Comparison of ENCODE assay signal across 8 cellular contexts in the genomic region with DNA sequence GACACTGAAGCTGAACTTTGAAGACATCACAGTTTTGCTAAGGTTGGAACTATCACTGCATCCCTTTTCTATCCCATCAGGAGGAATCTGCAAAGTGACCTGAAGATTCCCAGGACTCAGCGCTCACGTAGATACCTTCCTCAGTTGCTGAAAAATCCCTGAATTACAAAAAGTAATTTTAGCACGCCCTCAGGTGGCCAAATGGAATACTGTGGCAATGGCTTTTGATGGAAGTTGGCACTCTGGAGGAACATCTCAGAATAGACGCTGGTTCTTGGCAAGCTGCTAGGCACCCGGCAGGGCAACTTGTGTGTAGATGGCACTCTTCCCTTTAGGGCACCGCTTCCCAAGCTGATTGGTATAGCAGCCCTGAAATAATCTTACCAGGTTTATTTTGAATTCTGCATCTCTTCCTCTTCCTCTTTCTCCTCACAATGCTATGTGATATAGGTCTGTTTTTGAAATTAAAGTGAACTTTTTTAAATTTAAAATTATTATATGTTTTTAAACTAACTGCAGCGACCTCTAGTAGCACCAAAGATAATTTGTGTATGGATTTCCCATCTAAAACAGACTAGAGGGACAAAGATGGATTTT. TPM values are rescaled to one million over a fixed set of nuclear protein-coding genes. Genes with fewer than 3 reads are reported as not detected.
DNase-seq lines count a peak whose midpoint lies in the region; ATAC-seq and TF ChIP-seq lines count a peak whose summit lies in the region.

No MANE protein-coding gene starts in this region.

- no peaks in the 10 kb centered on the region for H3K79me2 ChIP-seq in GM23338 (replicated peaks; ENCODE audit: insufficient read depth)

- no peak overlapping the region for H2AFZ ChIP-seq in GM23338

- H3K27me3 Mint-ChIP-seq in GM23338 (ENCODE audit: insufficient read depth, low read depth, poor library complexity) (peaks cover 13% of the 10 kb centered on the region), MCF 10A (ENCODE audit: insufficient read depth, unreplicated experiment) (peaks cover 78% of the 10 kb centered on the region)
- peaks cover 9% of the 10 kb centered on the region for H3K27me3 Mint-ChIP-seq in stimulated activated naive CD8-positive, alpha-beta T cell treated with anti-CD3 and anti-CD28 coated beads, Interleukin-15, amount 100 ng/mL, for 72 hours

- CTCF ChIA-PET in MCF 10A (lab: Yijun Ruan, JAX), result interaction anchor here (0.9 to 2.6 kb wide), 8 partner anchors 9 to 75 kb away, joined by 3 to 22 read pairs (median 4); no protein-coding TSS in a partner anchor

- H3K4me1 Mint-ChIP-seq in GM23338, result peaks cover 4% of the 10 kb centered on the region; the same call in 2 of the 3 replicates
- no peaks in the 10 kb centered on the region for H3K4me1 Mint-ChIP-seq in MCF 10A (ENCODE audit: insufficient read depth, unreplicated experiment)
- H3K4me1 Mint-ChIP-seq in stimulated activated naive CD8-positive, alpha-beta T cell treated with anti-CD3 and anti-CD28 coated beads, Interleukin-15, amount 100 ng/mL, for 72 hours, result no peaks in the 10 kb centered on the region

- H4K20me1 ChIP-seq in GM23338 (replicated peaks; ENCODE audit: insufficient read depth), result no peaks in the 10 kb centered on the region

- H3K4me3 Mint-ChIP-seq in GM23338 (no peak overlapping the region), MCF 10A (ENCODE audit: unreplicated experiment) (no peak overlapping the region)
- H3K4me3 Mint-ChIP-seq in stimulated activated naive CD8-positive, alpha-beta T cell treated with anti-CD3 and anti-CD28 coated beads, Interleukin-15, amount 100 ng/mL, for 72 hours, result peak overlapping the region in 1 of 2 donors; percentile 37

- no peaks in the 10 kb centered on the region for H3F3A ChIP-seq in GM23338 (replicated peaks; ENCODE audit: low read depth)

- H3K4me1 ChIP-seq in GM23338 (ENCODE audit: insufficient read depth), result no peaks in the 10 kb centered on the region

- TF ChIP-seq CTCF in GM23338 (conservative IDR thresholded peaks at IDR 0.05; ENCODE audit: low read depth in 2 of 2) (peak; percentile 64 to 70), MCF 10A (IDR thresholded peaks at IDR 0.05; ENCODE audit: unreplicated experiment) (peak; percentile 64)

- DNase-seq in COLO668 (lab: John Stamatoyannopoulos, UW; ENCODE audit: unreplicated experiment) (peak; percentile 5), GM23338 (ENCODE audit: low spot score) (peak; percentile 69), OCI-M1 (lab: John Stamatoyannopoulos, UW) (peak; percentile 42), MCF 10A (ENCODE audit: unreplicated experiment) (peak; percentile 68), left kidney (ENCODE audit: low read depth, low spot score) (peak; percentile 62), NOMO-1 treated with DMSO at 0.1 percent for 48 hours (lab: John Stamatoyannopoulos, UW; ENCODE audit: unreplicated experiment) (no peak)
- peak in 1 of 2 donors; percentile 22 for DNase-seq in stimulated activated naive CD8-positive, alpha-beta T cell treated with anti-CD3 and anti-CD28 coated beads, Interleukin-15, amount 100 ng/mL, for 72 hours

- no peak overlapping the region for H3K27ac ChIP-seq in GM23338 (ENCODE audit: low read depth)

- H3K9me3 Mint-ChIP-seq in GM23338 (no peaks in the 10 kb centered on the region), MCF 10A (ENCODE audit: unreplicated experiment) (no peaks in the 10 kb centered on the region)
- no peaks in the 10 kb centered on the region for H3K9me3 Mint-ChIP-seq in stimulated activated naive CD8-positive, alpha-beta T cell treated with anti-CD3 and anti-CD28 coated beads, Interleukin-15, amount 100 ng/mL, for 72 hours

- peaks cover 36% of the 10 kb centered on the region for H3K27me3 ChIP-seq in GM23338 (ENCODE audit: insufficient read depth)

- intact Hi-C loops in MCF 10A (cut with micrococcal nuclease), result loop anchor here (2.0 kb wide), 1 partner anchor 76 kb away; no protein-coding TSS in a partner anchor

- POLR2A ChIA-PET in MCF 10A (lab: Yijun Ruan, JAX), result no interaction called here

- no peak overlapping the region for H3K4me2 ChIP-seq in GM23338

- BruUV-seq in MCF 10A (replicated peaks; lab: Mats Ljungman, UMichigan), result no TSS peak

- ATAC-seq in GM23338 (peak; percentile 76), GM21619 (IDR thresholded peaks at IDR 0.05; ENCODE audit: unreplicated experiment) (no peak)
- peak; percentile 58 for ATAC-seq in stimulated activated naive CD8-positive, alpha-beta T cell treated with anti-CD3 and anti-CD28 coated beads, Interleukin-15, amount 100 ng/mL, for 72 hours

- H3K36me3 Mint-ChIP-seq in GM23338 (ENCODE audit: low read depth), result no peaks in the 10 kb centered on the region
- no peaks in the 10 kb centered on the region for H3K36me3 Mint-ChIP-seq in MCF 10A (ENCODE audit: insufficient read depth, unreplicated experiment)

- H3K36me3 ChIP-seq in GM23338 (ENCODE audit: insufficient read depth), result no peaks in the 10 kb centered on the region

- no peak overlapping the region for H3K4me3 ChIP-seq in GM23338

- H3K9me2 ChIP-seq in GM23338 (ENCODE audit: insufficient read depth), result no peaks in the 10 kb centered on the region

- H3K27ac Mint-ChIP-seq in GM23338, result no peak overlapping the region
- no peak overlapping the region for H3K27ac Mint-ChIP-seq in MCF 10A (ENCODE audit: low read depth, unreplicated experiment)
- no peak overlapping the region for H3K27ac Mint-ChIP-seq in stimulated activated naive CD8-positive, alpha-beta T cell treated with anti-CD3 and anti-CD28 coated beads, Interleukin-15, amount 100 ng/mL, for 72 hours

TF ChIP-seq in GM23338, 12 proteins besides CTCF, POLR2A, EP300 and RAD21:
- TF ChIP-seq POLR2AphosphoS5 (IDR thresholded peaks at IDR 0.05; ENCODE audit: low read depth), result no peak
- TF ChIP-seq, protein P1, sequence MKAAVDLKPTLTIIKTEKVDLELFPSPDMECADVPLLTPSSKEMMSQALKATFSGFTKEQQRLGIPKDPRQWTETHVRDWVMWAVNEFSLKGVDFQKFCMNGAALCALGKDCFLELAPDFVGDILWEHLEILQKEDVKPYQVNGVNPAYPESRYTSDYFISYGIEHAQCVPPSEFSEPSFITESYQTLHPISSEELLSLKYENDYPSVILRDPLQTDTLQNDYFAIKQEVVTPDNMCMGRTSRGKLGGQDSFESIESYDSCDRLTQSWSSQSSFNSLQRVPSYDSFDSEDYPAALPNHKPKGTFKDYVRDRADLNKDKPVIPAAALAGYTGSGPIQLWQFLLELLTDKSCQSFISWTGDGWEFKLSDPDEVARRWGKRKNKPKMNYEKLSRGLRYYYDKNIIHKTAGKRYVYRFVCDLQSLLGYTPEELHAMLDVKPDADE (IDR thresholded peaks at IDR 0.05), result no peak
- no peak for TF ChIP-seq ZNF114 (CRISPR knock-in tag; IDR thresholded peaks at IDR 0.05)

RNA-seq across cellular contexts. Expression of gene ESX1, which starts 16.3 kb away (rescaled TPM):
- not detected in 2 replicates for total RNA-seq in GM23338 (2014; rRNA removed; shearing (Covaris generic))
- not detected in 2 replicates for polyA plus RNA-seq in GM23338 (2016; fragmentation: Nextera tagmentation; extraction: Ambion mirVana)
- not detected in 2 replicates for total RNA-seq in MCF 10A (2022)
